Comparison of ENCODE assay signal across 21 cellular contexts in genomic region chr22:37510046-37510445, GRCh38. TPM values are rescaled to one million over a fixed set of nuclear protein-coding genes. Genes with fewer than 3 reads are reported as not detected.
DNase-seq lines count a peak whose midpoint lies in the region; ATAC-seq and TF ChIP-seq lines count a peak whose summit lies in the region.
"Had no signal": no experiment of that assay in that cellular context is flagged by ENCODE, and none has a peak within 500 bp of the region (broad histone marks: within the 10 kb centered on the region; RNA-seq: fewer than 3 reads in every experiment).

No MANE protein-coding gene starts in this region.

- H3K18ac ChIP-seq in mesenchymal stem cell (ENCODE audit: low read depth in 1 of 2, low read length in 2 of 2) = peak overlapping the region in 1 of 2 experiments; percentile 6

- no peak overlapping the region for H3K9ac ChIP-seq in mesenchymal stem cell (ENCODE audit: low read length)

- TF ChIP-seq POLR2A in transverse colon (IDR thresholded peaks at IDR 0.05) = no peak

- H2BK120ac ChIP-seq in mesenchymal stem cell (ENCODE audit: low read depth, low read length) = no peak overlapping the region

- H2AFZ ChIP-seq in mesenchymal stem cell (ENCODE audit: low read depth, low read length) = no peak overlapping the region

- WGBS in ectodermal cell, 2 experiments = 91 to 92% methylated on average over 10 of the region's 10 CpGs
- WGBS in mesenchymal stem cell = 89% methylated on average over 10 of the region's 10 CpGs
- WGBS in transverse colon (ENCODE audit: low coverage in 1 of 2), 2 donors = 81% methylated on average over 10 of the region's 10 CpGs; no CpG with 5 or more reads in 1 of the 2 donors
- 60 to 73% (median 66%) methylated on average over 10 of the region's 10 CpGs for WGBS in psoas muscle, 3 donors

- H3K4me2 ChIP-seq in mesenchymal stem cell (ENCODE audit: low read length, poor library complexity, severe bottlenecking) = no peak overlapping the region

- in situ Hi-C loops in transverse colon (cut with MboI; ENCODE audit: low pct_ligation_motif_present in 1 of 4, low pct_unique_long_range_greater_than_20kb in 1 of 4, low sequenced_read_pairs in 3 of 4) = no loop called here

- no peak overlapping the region for H3K4ac ChIP-seq in mesenchymal stem cell (ENCODE audit: low read depth in 1 of 2, low read length in 2 of 2)

- no peaks in the 10 kb centered on the region for H3K27me3 ChIP-seq in ectodermal cell (ENCODE audit: control insufficient read depth, insufficient read depth, low read length, poor library complexity, severe bottlenecking)
- H3K27me3 ChIP-seq in mesenchymal stem cell (ENCODE audit: control insufficient read depth in 1 of 2, insufficient read depth in 1 of 2, low read length in 2 of 2) = no peaks in the 10 kb centered on the region
- H3K27me3 ChIP-seq in transverse colon = no peaks in the 10 kb centered on the region
- H3K27me3 ChIP-seq in psoas muscle (ENCODE audit: insufficient read depth in 3 of 3, low read length in 2 of 3) = peaks cover 0 to 21% (median 0%) of the 10 kb centered on the region in 3 donors
- H3K27me3 ChIP-seq: dorsolateral prefrontal cortex, testis had no signal

- intact Hi-C loops in Right ventricle myocardium inferior (cut with DNase I) = no loop called here
- intact Hi-C loops in cardiac septum (cut with DNase I) = no loop called here
- intact Hi-C loops in transverse colon (cut with DNase I; ENCODE audit: low total_unique reads) = no loop called here
- intact Hi-C loops in psoas muscle (cut with DNase I) = no loop called here

- H2AK5ac ChIP-seq in mesenchymal stem cell (ENCODE audit: low read length, severe bottlenecking) = peak overlapping the region; percentile 80

- H3K23ac ChIP-seq in mesenchymal stem cell (ENCODE audit: low read length in 2 of 2) = no peak overlapping the region

- ATAC-seq in Right ventricle myocardium inferior (no peak), psoas muscle (no peak)
- ATAC-seq: activated CD8-positive, alpha-beta memory T cell treated with anti-CD3 and anti-CD28 coated beads, Interleukin-2, amount 10 ng/mL, durations not matched to agents 7 days and 5 days; stimulated activated memory B cell treated with anti-CD40 and anti-IgM and Interleukin-4, amounts not matched to agents 10 μg/mL and 1 μg/mL and 100 μg/mL, for 72 hours; T-cell had no signal

- no peaks in the 10 kb centered on the region for H3K36me3 ChIP-seq in ectodermal cell (ENCODE audit: control insufficient read depth, insufficient read depth, low read length)
- peaks cover 48 to 71% of the 10 kb centered on the region in 2 experiments for H3K36me3 ChIP-seq in mesenchymal stem cell (ENCODE audit: control insufficient read depth in 1 of 2, insufficient read depth in 2 of 2, low read depth in 1 of 2, low read length in 2 of 2)
- no peaks in the 10 kb centered on the region for H3K36me3 ChIP-seq in transverse colon
- no peaks in the 10 kb centered on the region for H3K36me3 ChIP-seq in psoas muscle (ENCODE audit: insufficient read depth in 1 of 2, low read depth in 1 of 2)

- H4K8ac ChIP-seq in mesenchymal stem cell (ENCODE audit: low read length) = no peak overlapping the region

- H2BK5ac ChIP-seq in mesenchymal stem cell (ENCODE audit: low read depth, low read length, poor library complexity, severe bottlenecking) = no peak overlapping the region

- no peak overlapping the region for H3K14ac ChIP-seq in mesenchymal stem cell (ENCODE audit: low read length in 2 of 2)

- no peak overlapping the region for H3K4me3 ChIP-seq in ectodermal cell (ENCODE audit: insufficient read depth, low read depth, low read length)
- no peak overlapping the region for H3K4me3 ChIP-seq in mesenchymal stem cell (ENCODE audit: insufficient read depth in 1 of 2, low read depth in 1 of 2, low read length in 2 of 2)
- no peak overlapping the region for H3K4me3 ChIP-seq in transverse colon
- H3K4me3 ChIP-seq in psoas muscle = no peak overlapping the region
- H3K4me3 ChIP-seq: dorsolateral prefrontal cortex, testis had no signal

- H3K27ac ChIP-seq in ectodermal cell (ENCODE audit: insufficient read depth, low read depth, low read length, poor library complexity, severe bottlenecking) (peak overlapping the region; percentile 26), mesenchymal stem cell (ENCODE audit: low read length, poor library complexity, severe bottlenecking) (no peak overlapping the region), transverse colon (peak overlapping the region in 3 of 4 donors; percentile 26 to 88 (median 52)), psoas muscle (no peak overlapping the region)
- H3K27ac ChIP-seq: 22Rv1, dorsolateral prefrontal cortex had no signal

- H3K9me3 ChIP-seq in ectodermal cell (ENCODE audit: control insufficient read depth, low read length) = no peaks in the 10 kb centered on the region
- H3K9me3 ChIP-seq in mesenchymal stem cell (ENCODE audit: control insufficient read depth, low read length) = no peaks in the 10 kb centered on the region
- H3K9me3 ChIP-seq in transverse colon = no peaks in the 10 kb centered on the region
- no peaks in the 10 kb centered on the region for H3K9me3 ChIP-seq in psoas muscle
- H3K9me3 ChIP-seq: testis had no signal

- H3K79me1 ChIP-seq in mesenchymal stem cell (replicated peaks; ENCODE audit: low read length, poor library complexity, severe bottlenecking) = peaks cover 41% of the 10 kb centered on the region

- H4K91ac ChIP-seq in mesenchymal stem cell (ENCODE audit: low read length) = no peak overlapping the region

- DNase-seq in Right ventricle myocardium inferior (ENCODE audit: missing footprints) = peak; percentile 34
- DNase-seq in cardiac septum (ENCODE audit: low spot score) = no peak
- DNase-seq in mesenchymal stem cell = no peak
- DNase-seq in transverse colon = no peak
- DNase-seq in SIG-M5 (lab: John Stamatoyannopoulos, UW) = no peak
- DNase-seq in psoas muscle = no peak
- DNase-seq in SKM-1 (lab: John Stamatoyannopoulos, UW; ENCODE audit: unreplicated experiment) = no peak
- DNase-seq: activated CD4-positive, alpha-beta T cell treated with anti-CD3 and anti-CD28 coated beads, Interleukin-2, amount 10 ng/mL, durations not matched to agents 24 days and 14 days; activated CD8-positive, alpha-beta memory T cell treated with anti-CD3 and anti-CD28 coated beads, Interleukin-2, amount 10 ng/mL, durations not matched to agents 7 days and 5 days; activated naive CD4-positive, alpha-beta T cell treated with anti-CD3 and anti-CD28 coated beads, Interleukin-2, amount 10 ng/mL, durations not matched to agents 7 days and 5 days; DND-41; dorsolateral prefrontal cortex; islet precursor cell; NCI-H1694 treated with DMSO at 0.1 percent for 48 hours; NCI-H526 treated with DMSO at 0.1 percent for 48 hours; stimulated activated CD4-positive, alpha-beta T cell treated with anti-CD3 and anti-CD28 coated beads, Interleukin-1b, Interleukin-23, amount 100 ng/mL, for 48 hours; T-cell; testis had no signal

- H3K4me1 ChIP-seq in ectodermal cell (ENCODE audit: control insufficient read depth, insufficient read depth, low read length) (peaks cover 29% of the 10 kb centered on the region), mesenchymal stem cell (ENCODE audit: control insufficient read depth, insufficient read depth, low read depth, low read length) (peaks cover 49% of the 10 kb centered on the region), transverse colon (peaks cover 15 to 45% (median 40%) of the 10 kb centered on the region in 4 donors), psoas muscle (peaks cover 5% of the 10 kb centered on the region)

- peak overlapping the region; percentile 90 for H2BK15ac ChIP-seq in mesenchymal stem cell (ENCODE audit: low read depth, poor library complexity, severe bottlenecking)

- no peak for TF ChIP-seq EP300 in transverse colon (IDR thresholded peaks at IDR 0.05; ENCODE audit: low read depth)

- TF ChIP-seq CTCF in transverse colon (IDR thresholded peaks at IDR 0.05) (no peak), psoas muscle (IDR thresholded peaks at IDR 0.05) (no peak)

- H2BK12ac ChIP-seq in mesenchymal stem cell (ENCODE audit: low read length in 2 of 2) = peak overlapping the region in 1 of 2 experiments; percentile 28

RNA-seq across cellular contexts. Expression of gene CARD10, which starts 9.2 kb away (rescaled TPM):
- total RNA-seq in Right ventricle myocardium inferior = 10.3 TPM
- total RNA-seq in cardiac septum = 6.0 TPM
- 2.9 TPM for polyA plus RNA-seq in ectodermal cell (2013, experiment 1 of 4)
- 2.9 TPM for polyA plus RNA-seq in ectodermal cell (2013, experiment 2 of 4)
- polyA plus RNA-seq in ectodermal cell (2013, experiment 3 of 4) = 3.4 TPM
- polyA plus RNA-seq in ectodermal cell (2013, experiment 4 of 4) = 3.8 TPM
- 3.1 TPM for polyA plus RNA-seq in mesenchymal stem cell (2013, experiment 1 of 2)
- 3.2 TPM for polyA plus RNA-seq in mesenchymal stem cell (2013, experiment 2 of 2)
- total RNA-seq in transverse colon = 100 to 1,000 TPM in 1 of 4 donors, 10 to 100 TPM in 3; 46.3 to 166 (median 60.9) TPM
- total RNA-seq in psoas muscle = 1 to 10 TPM; 3.8 to 8.0 (median 4.5) TPM
- 1 to 10 TPM; 2.9 to 6.9 (median 4.1) TPM for polyA plus RNA-seq in psoas muscle
- total RNA-seq: activated CD4-positive, alpha-beta T cell treated with anti-CD3 and anti-CD28 coated beads, Interleukin-2, amount 10 ng/mL, durations not matched to agents 24 days and 14 days had no signal

RNA-seq across cellular contexts. Expression of gene MFNG, which starts 23.9 kb away (rescaled TPM):
- 14.4 TPM for total RNA-seq in Right ventricle myocardium inferior
- 5.3 TPM for total RNA-seq in cardiac septum
- 7.6 TPM for polyA plus RNA-seq in ectodermal cell (2013, experiment 1 of 4)
- 8.3 TPM for polyA plus RNA-seq in ectodermal cell (2013, experiment 2 of 4)
- 8.0 TPM for polyA plus RNA-seq in ectodermal cell (2013, experiment 3 of 4)
- 12.5 TPM for polyA plus RNA-seq in ectodermal cell (2013, experiment 4 of 4)
- polyA plus RNA-seq in mesenchymal stem cell (2013, experiment 1 of 2) = 0.06 TPM
- 0.04 TPM for polyA plus RNA-seq in mesenchymal stem cell (2013, experiment 2 of 2)
- 10 to 100 TPM in 3 of 4 donors, 1 to 10 TPM in 1; 2.8 to 26.4 (median 15.7) TPM for total RNA-seq in transverse colon
- total RNA-seq in psoas muscle = 1 to 10 TPM; 4.5 to 8.0 (median 7.7) TPM
- 1 to 10 TPM; 4.3 to 9.6 (median 8.2) TPM for polyA plus RNA-seq in psoas muscle

RNA-seq across cellular contexts. Expression of gene CDC42EP1, which starts 50.2 kb away (rescaled TPM):
- 17.7 TPM for total RNA-seq in Right ventricle myocardium inferior
- 18.8 TPM for total RNA-seq in cardiac septum
- 12.9 TPM for polyA plus RNA-seq in ectodermal cell (2013, experiment 1 of 4)
- polyA plus RNA-seq in ectodermal cell (2013, experiment 2 of 4) = 13.4 TPM
- polyA plus RNA-seq in ectodermal cell (2013, experiment 3 of 4) = 12.9 TPM
- polyA plus RNA-seq in ectodermal cell (2013, experiment 4 of 4) = 13.3 TPM
- 117 TPM for polyA plus RNA-seq in mesenchymal stem cell (2013, experiment 1 of 2)
- 113 TPM for polyA plus RNA-seq in mesenchymal stem cell (2013, experiment 2 of 2)
- total RNA-seq in transverse colon = 10 to 100 TPM; 27.3 to 52.9 (median 28.9) TPM
- 10 to 100 TPM in 2 of 4 donors, 1 to 10 TPM in 2; 6.9 to 13.8 (median 10.7) TPM for total RNA-seq in psoas muscle
- 1 to 10 TPM; 3.8 to 5.9 (median 4.1) TPM for polyA plus RNA-seq in psoas muscle

Comparison
In these comparisons a context has a peak if more than half of its experiments do, and no peak if none do; other contexts are left out.
1. H3K27ac ChIP-seq: peak in ectodermal cell (single experiment) and transverse colon (3 of 4); none in mesenchymal stem cell (single experiment) and psoas muscle (single experiment).